20 cellular contexts compared by ENCODE assay signal in genomic region chr3:48591436-48591835, GRCh38. TPM values are rescaled to one million over a fixed set of nuclear protein-coding genes. Genes with fewer than 3 reads are reported as not detected.
DNase-seq lines count a peak whose midpoint lies in the region; ATAC-seq, FAIRE-seq and TF ChIP-seq lines count a peak whose summit lies in the region.
"Had no signal": no experiment of that assay in that cellular context is flagged by ENCODE, and none has a peak within 500 bp of the region (broad histone marks: within the 10 kb centered on the region; RNA-seq: fewer than 3 reads in every experiment).

No MANE protein-coding gene starts in this region.

- BruUV-seq in IMR-90 (replicated peaks; lab: Mats Ljungman, UMichigan) = no TSS peak

- H3K9ac ChIP-seq in IMR-90 (ENCODE audit: low read depth, low read length) (no peak overlapping the region), keratinocyte (ENCODE audit: control insufficient read depth, extremely low read depth, insufficient read depth, low read length) (peak overlapping the region; percentile 15)

- H2BK120ac ChIP-seq in IMR-90 (ENCODE audit: low read depth, low read length) = no peak overlapping the region

- H3K4me3 Mint-ChIP-seq in stimulated activated effector memory CD8-positive, alpha-beta T cell treated with anti-CD3 and anti-CD28 coated beads, Interleukin-12 subunit alpha, Interleukin-12 subunit beta, amount 100 ng/mL, for 72 hours = no peak overlapping the region
- H3K4me3 Mint-ChIP-seq: CD4-positive, alpha-beta T cell had no signal

- H4K20me1 ChIP-seq in IMR-90 (ENCODE audit: insufficient read depth, low read length) = no peaks in the 10 kb centered on the region; the same call in 1 of the 2 replicates
- peaks cover 30% of the 10 kb centered on the region for H4K20me1 ChIP-seq in keratinocyte (ENCODE audit: control insufficient read depth, extremely low read depth, insufficient read depth, low read length)

- FAIRE-seq in keratinocyte (lab: Jason Lieb, UNC) = no peak
- FAIRE-seq: A204.1, D721Med, G401.6, GM12891, GM19239 had no signal

- H2AFZ ChIP-seq in IMR-90 (replicated peaks; ENCODE audit: low read length, poor library complexity) (no peak overlapping the region), keratinocyte (ENCODE audit: control insufficient read depth, low read length) (no peak overlapping the region)

- H3K56ac ChIP-seq in IMR-90 (ENCODE audit: extremely low read depth, insufficient read depth, low read length) = no peak overlapping the region

- CTCF ChIA-PET in IMR-90 (lab: Yijun Ruan, JAX) = no interaction called here

- no peak overlapping the region for H3K18ac ChIP-seq in IMR-90 (ENCODE audit: low read depth, low read length)

- TF ChIP-seq RAD21 in IMR-90 (IDR thresholded peaks at IDR 0.05; ENCODE audit: low read length) = no peak

- H3K14ac ChIP-seq in IMR-90 (replicated peaks; ENCODE audit: low read depth, low read length) = no peak overlapping the region; the same call in 1 of the 2 replicates

- H4K91ac ChIP-seq in IMR-90 (ENCODE audit: insufficient read depth, low read depth, low read length) = no peak overlapping the region

- POLR2A ChIA-PET in IMR-90 (lab: Charles Lee; ENCODE audit: unreplicated experiment) = interaction anchor here (0.5 kb wide), 1 partner anchor 1608 kb away, joined by 3 read pairs; no protein-coding TSS in a partner anchor

- peaks cover 85% of the 10 kb centered on the region for H3K79me2 ChIP-seq in keratinocyte (ENCODE audit: control insufficient read depth, insufficient read depth, low read length)

- H3K27ac Mint-ChIP-seq in stimulated activated effector memory CD8-positive, alpha-beta T cell treated with anti-CD3 and anti-CD28 coated beads, Interleukin-12 subunit alpha, Interleukin-12 subunit beta, amount 100 ng/mL, for 72 hours = no peak overlapping the region
- H3K27ac Mint-ChIP-seq: CD4-positive, alpha-beta T cell had no signal

- ATAC-seq in IMR-90 (ENCODE audit: low read depth) (no peak), RWPE2 (ENCODE audit: low read depth) (no peak)
- ATAC-seq in stimulated activated effector memory CD8-positive, alpha-beta T cell treated with anti-CD3 and anti-CD28 coated beads, Interleukin-12 subunit alpha, Interleukin-12 subunit beta, amount 100 ng/mL, for 72 hours = no peak

- no peak overlapping the region for H3K23ac ChIP-seq in IMR-90 (ENCODE audit: low read depth, low read length)

- H3K36me3 Mint-ChIP-seq in stimulated activated effector memory CD8-positive, alpha-beta T cell treated with anti-CD3 and anti-CD28 coated beads, Interleukin-12 subunit alpha, Interleukin-12 subunit beta, amount 100 ng/mL, for 72 hours = peaks cover 8% of the 10 kb centered on the region

- peaks cover 29% of the 10 kb centered on the region for H3K4me1 Mint-ChIP-seq in stimulated activated effector memory CD8-positive, alpha-beta T cell treated with anti-CD3 and anti-CD28 coated beads, Interleukin-12 subunit alpha, Interleukin-12 subunit beta, amount 100 ng/mL, for 72 hours

- H2BK20ac ChIP-seq in IMR-90 (ENCODE audit: low read depth, low read length) = no peak overlapping the region

- peak overlapping the region; percentile 85 for H2AK9ac ChIP-seq in IMR-90 (replicated peaks; ENCODE audit: low read depth, low read length, poor library complexity)

- H3K9me1 ChIP-seq in IMR-90 (ENCODE audit: insufficient read depth, low read length) = peaks cover 44% of the 10 kb centered on the region
- peaks cover 2% of the 10 kb centered on the region for H3K9me1 ChIP-seq in keratinocyte (ENCODE audit: control insufficient read depth, extremely low read depth, insufficient read depth, low read length)

- 0 out of 2 replicates have a peak overlapping the region, but pooled peaks have one; percentile 7 for H2AK5ac ChIP-seq in IMR-90 (ENCODE audit: low read depth, low read length)

- no peak overlapping the region for H2BK15ac ChIP-seq in IMR-90 (ENCODE audit: low read depth, low read length)

- H3K4ac ChIP-seq in IMR-90 (ENCODE audit: low read depth, low read length) = no peak overlapping the region

- H3K4me1 ChIP-seq in IMR-90 (ENCODE audit: control insufficient read depth, insufficient read depth, low read length) (peaks cover 23% of the 10 kb centered on the region), RWPE2 (ENCODE audit: insufficient read depth, poor library complexity, severe bottlenecking) (peaks cover 9% of the 10 kb centered on the region), keratinocyte (ENCODE audit: control insufficient read depth, extremely low read depth, insufficient read depth, low read length) (peaks cover 42% of the 10 kb centered on the region)

- no peak overlapping the region for H4K5ac ChIP-seq in IMR-90 (ENCODE audit: low read depth, low read length)

- in situ Hi-C loops in IMR-90 (cut with MboI; ENCODE audit: low sequenced_read_pairs) = no loop called here

- intact Hi-C loops in IMR-90 (cut with micrococcal nuclease) = no loop called here

- no peak overlapping the region for H4K8ac ChIP-seq in IMR-90 (ENCODE audit: low read depth in 2 of 2, low read length in 2 of 2)

- dilution Hi-C loops in IMR-90 (cut with HindIII; ENCODE audit: low sequenced_read_pairs, unreplicated experiment) = no loop called here
- dilution Hi-C loops in keratinocyte (cut with MboI; ENCODE audit: extremely low pct_ligation_motif_present, low sequenced_read_pairs) = no loop called here

- H3K27me3 ChIP-seq in IMR-90 (ENCODE audit: control insufficient read depth, insufficient read depth, low read length) (no peaks in the 10 kb centered on the region), RWPE2 (ENCODE audit: insufficient read depth, poor library complexity, severe bottlenecking) (no peaks in the 10 kb centered on the region), keratinocyte (ENCODE audit: control insufficient read depth, extremely low read depth, insufficient read depth, low read length) (no peaks in the 10 kb centered on the region)

- 76% methylated on average over 7 of the region's 14 CpGs; no CpG with 5 or more reads in 1 of the 2 experiments for WGBS in IMR-90 (ENCODE audit: extremely low coverage in 2 of 2, insufficient read length in 1 of 2), 2 experiments

- H2BK5ac ChIP-seq in IMR-90 (ENCODE audit: low read depth, low read length, poor library complexity, severe bottlenecking) = no peak overlapping the region

- no peak overlapping the region for H3K27ac ChIP-seq in IMR-90 (ENCODE audit: insufficient read depth, low read length)
- H3K27ac ChIP-seq in RWPE2 (ENCODE audit: poor library complexity, severe bottlenecking) = peak overlapping the region; percentile 98
- no peak overlapping the region for H3K27ac ChIP-seq in keratinocyte (ENCODE audit: control insufficient read depth, insufficient read depth, low read length)
- H3K27ac ChIP-seq: C4-2B, HL-60 had no signal

- DNase-seq in IMR-90 (no peak), RWPE2 (ENCODE audit: low spot score) (no peak), keratinocyte (ENCODE audit: low read depth, low spot score) (no peak), cerebellar nuclear complex (lab: John Stamatoyannopoulos, UW) (no peak), NCI-H2171 treated with DMSO at 0.1 percent for 48 hours (lab: John Stamatoyannopoulos, UW) (no peak)
- no peak for DNase-seq in stimulated activated effector memory CD8-positive, alpha-beta T cell treated with anti-CD3 and anti-CD28 coated beads, Interleukin-12 subunit alpha, Interleukin-12 subunit beta, amount 100 ng/mL, for 72 hours (ENCODE audit: low spot score in 2 of 2)
- DNase-seq: AML-193; Caco-2; CD4-positive, alpha-beta T cell; HCEC 1CT had no signal

- H3K4me3 ChIP-seq in IMR-90 (ENCODE audit: insufficient read depth, low read depth, low read length) (no peak overlapping the region), RWPE2 (ENCODE audit: severe bottlenecking) (no peak overlapping the region), keratinocyte (ENCODE audit: control insufficient read depth in 2 of 3, extremely low read depth in 1 of 3, insufficient read depth in 2 of 3, low read depth in 1 of 3, low read length in 3 of 3) (no peak overlapping the region)

- TF ChIP-seq POLR2A in IMR-90 (IDR thresholded peaks at IDR 0.05; ENCODE audit: low read depth, low read length) = no peak

- H3K9me3 Mint-ChIP-seq in stimulated activated effector memory CD8-positive, alpha-beta T cell treated with anti-CD3 and anti-CD28 coated beads, Interleukin-12 subunit alpha, Interleukin-12 subunit beta, amount 100 ng/mL, for 72 hours = no peaks in the 10 kb centered on the region
- H3K9me3 Mint-ChIP-seq: CD4-positive, alpha-beta T cell had no signal

- peaks cover 28 to 77% of the 10 kb centered on the region in 2 experiments for H3K79me1 ChIP-seq in IMR-90 (ENCODE audit: low read depth in 1 of 2, low read length in 2 of 2)

- peaks cover 57% of the 10 kb centered on the region for H3K36me3 ChIP-seq in IMR-90 (ENCODE audit: control insufficient read depth, insufficient read depth, low read length)
- H3K36me3 ChIP-seq in RWPE2 (ENCODE audit: low read depth) = peaks cover 78% of the 10 kb centered on the region
- peaks cover 52 to 69% of the 10 kb centered on the region in 2 experiments for H3K36me3 ChIP-seq in keratinocyte (ENCODE audit: control insufficient read depth in 2 of 2, extremely low read depth in 1 of 2, insufficient read depth in 2 of 2, low read length in 2 of 2)

- H3K9me3 ChIP-seq in IMR-90 (ENCODE audit: control insufficient read depth, insufficient read depth, low read length) (no peaks in the 10 kb centered on the region), RWPE2 (ENCODE audit: severe bottlenecking) (no peaks in the 10 kb centered on the region), keratinocyte (ENCODE audit: control insufficient read depth, low read depth, low read length) (no peaks in the 10 kb centered on the region)
- H3K9me3 ChIP-seq: Caco-2 had no signal

- TF ChIP-seq CTCF in IMR-90 (conservative IDR thresholded peaks at IDR 0.05; ENCODE audit: low read depth, low read length) = no peak
- TF ChIP-seq CTCF in RWPE2 (IDR thresholded peaks at IDR 0.05; ENCODE audit: poor library complexity, severe bottlenecking) = no peak
- no peak for TF ChIP-seq CTCF in keratinocyte (optimal IDR thresholded peaks at IDR 0.05 in 1 of 3, IDR thresholded peaks at IDR 0.05 in 1 of 3, conservative IDR thresholded peaks at IDR 0.05 in 1 of 3; ENCODE audit: extremely low read depth in 1 of 3, insufficient read depth in 2 of 3, low read length in 3 of 3)

- H3K4me2 ChIP-seq in IMR-90 (ENCODE audit: low read depth, low read length) = no peak overlapping the region
- peak overlapping the region; percentile 20 for H3K4me2 ChIP-seq in keratinocyte (ENCODE audit: control insufficient read depth, extremely low read depth, insufficient read depth, low read depth, low read length)

RNA-seq across cellular contexts. Expression of gene COL7A1, which starts 3.7 kb away (rescaled TPM):
- 3.1 and 4.1 TPM in 2 replicates for total RNA-seq in IMR-90 (2012; rRNA removed)
- 20.3 and 23.2 TPM in 2 replicates for polyA plus RNA-seq in IMR-90 (2012; rRNA removed)
- polyA plus RNA-seq in IMR-90 (2012; cell fraction: cytosol; rRNA removed) = 13.6 and 14.6 TPM in 2 replicates
- 308 and 435 TPM in 2 replicates for polyA plus RNA-seq in IMR-90 (2012; cell fraction: nucleus; rRNA removed; ENCODE audit: low replicate concordance)
- 59.4 to 91.3 TPM (median 74.4 TPM) in 3 replicates for polyA plus RNA-seq in keratinocyte
- 8.7 TPM for polyA plus RNA-seq in keratinocyte (2011; ENCODE audit: low read depth)
- polyA plus RNA-seq in keratinocyte (2011; cell fraction: cytosol; rRNA removed) = 8.5 and 16.8 TPM in 2 replicates
- 396 and 457 TPM in 2 replicates for polyA plus RNA-seq in keratinocyte (2011; cell fraction: nucleus; rRNA removed)
- 46.3 and 192 TPM in 2 replicates for polyA plus RNA-seq in keratinocyte (2012; ENCODE audit: low replicate concordance)
- 78.9 to 245 TPM (median 83.6 TPM) in 3 replicates for polyA minus RNA-seq in keratinocyte
- polyA minus RNA-seq in keratinocyte (2011; cell fraction: cytosol; rRNA and poly(A)+ RNA removed) = 21.9 TPM
- 136 and 145 TPM in 2 replicates for polyA minus RNA-seq in keratinocyte (2011; cell fraction: nucleus; rRNA and poly(A)+ RNA removed)

RNA-seq across cellular contexts. Expression of gene UQCRC1, which starts 18.0 kb away (rescaled TPM):
- 952 and 1,365 TPM in 2 replicates for total RNA-seq in IMR-90 (2012; rRNA removed)
- 410 and 474 TPM in 2 replicates for polyA plus RNA-seq in IMR-90 (2012; rRNA removed)
- polyA plus RNA-seq in IMR-90 (2012; cell fraction: cytosol; rRNA removed) = 589 and 721 TPM in 2 replicates
- 253 and 529 TPM in 2 replicates for polyA plus RNA-seq in IMR-90 (2012; cell fraction: nucleus; rRNA removed; ENCODE audit: low replicate concordance)
- polyA plus RNA-seq in keratinocyte = 417 to 473 TPM (median 440 TPM) in 3 replicates
- polyA plus RNA-seq in keratinocyte (2011; ENCODE audit: low read depth) = 116 TPM
- 435 and 457 TPM in 2 replicates for polyA plus RNA-seq in keratinocyte (2011; cell fraction: cytosol; rRNA removed)
- 347 and 457 TPM in 2 replicates for polyA plus RNA-seq in keratinocyte (2011; cell fraction: nucleus; rRNA removed)
- polyA plus RNA-seq in keratinocyte (2012; ENCODE audit: low replicate concordance) = 227 and 358 TPM in 2 replicates
- 852 to 1,082 TPM (median 1,028 TPM) in 3 replicates for polyA minus RNA-seq in keratinocyte
- polyA minus RNA-seq in keratinocyte (2011; cell fraction: cytosol; rRNA and poly(A)+ RNA removed) = 505 TPM
- polyA minus RNA-seq in keratinocyte (2011; cell fraction: nucleus; rRNA and poly(A)+ RNA removed) = 208 and 270 TPM in 2 replicates

RNA-seq across cellular contexts. Expression of gene UCN2, which starts 27.9 kb away (rescaled TPM):
- 0.54 and 0.56 TPM in 2 replicates for total RNA-seq in IMR-90 (2012; rRNA removed)
- 2.3 and 2.7 TPM in 2 replicates for polyA plus RNA-seq in IMR-90 (2012; rRNA removed)
- polyA plus RNA-seq in IMR-90 (2012; cell fraction: cytosol; rRNA removed) = 0.56 and 1.4 TPM in 2 replicates
- polyA plus RNA-seq in IMR-90 (2012; cell fraction: nucleus; rRNA removed; ENCODE audit: low replicate concordance) = 19.4 and 40.3 TPM in 2 replicates
- polyA plus RNA-seq in keratinocyte = 5.7 to 10.0 TPM (median 6.3 TPM) in 3 replicates
- polyA plus RNA-seq in keratinocyte (2011; ENCODE audit: low read depth) = not detected
- 1.2 and 1.9 TPM in 2 replicates for polyA plus RNA-seq in keratinocyte (2011; cell fraction: cytosol; rRNA removed)
- polyA plus RNA-seq in keratinocyte (2011; cell fraction: nucleus; rRNA removed) = 43.3 and 53.6 TPM in 2 replicates
- polyA plus RNA-seq in keratinocyte (2012; ENCODE audit: low replicate concordance) = 1.1 and 14.8 TPM in 2 replicates
- 6.8 to 20.4 TPM (median 19.2 TPM) in 3 replicates for polyA minus RNA-seq in keratinocyte
- 1.3 TPM for polyA minus RNA-seq in keratinocyte (2011; cell fraction: cytosol; rRNA and poly(A)+ RNA removed)
- polyA minus RNA-seq in keratinocyte (2011; cell fraction: nucleus; rRNA and poly(A)+ RNA removed) = 9.9 and 14.7 TPM in 2 replicates
- total RNA-seq: CD4-positive, alpha-beta T cell had no signal

RNA-seq across cellular contexts. Expression of gene TMEM89, which starts 30.1 kb away (rescaled TPM):
- total RNA-seq in IMR-90 (2012; rRNA removed) = not detected in 2 replicates
- polyA plus RNA-seq in IMR-90 (2012; rRNA removed) (0.15 TPM in 1 of 2 replicates, not detected in the other), keratinocyte (not detected in 3 replicates)
- not detected in 2 replicates for polyA plus RNA-seq in IMR-90 (2012; cell fraction: cytosol; rRNA removed)
- 0.63 and 1.1 TPM in 2 replicates for polyA plus RNA-seq in IMR-90 (2012; cell fraction: nucleus; rRNA removed; ENCODE audit: low replicate concordance)
- not detected for polyA plus RNA-seq in keratinocyte (2011; ENCODE audit: low read depth)
- not detected in 2 replicates for polyA plus RNA-seq in keratinocyte (2011; cell fraction: cytosol; rRNA removed)
- not detected in 2 replicates for polyA plus RNA-seq in keratinocyte (2011; cell fraction: nucleus; rRNA removed)
- not detected in 2 replicates for polyA plus RNA-seq in keratinocyte (2012; ENCODE audit: low replicate concordance)
- not detected in 3 replicates for polyA minus RNA-seq in keratinocyte
- not detected for polyA minus RNA-seq in keratinocyte (2011; cell fraction: cytosol; rRNA and poly(A)+ RNA removed)
- not detected in 2 replicates for polyA minus RNA-seq in keratinocyte (2011; cell fraction: nucleus; rRNA and poly(A)+ RNA removed)
- total RNA-seq: Caco-2; CD4-positive, alpha-beta T cell; H4; HT1080 had no signal
- polyA plus RNA-seq: BJ had no signal

RNA-seq across cellular contexts. Expression of gene PFKFB4, which starts 34.8 kb away (rescaled TPM):
- 16.1 and 17.0 TPM in 2 replicates for total RNA-seq in IMR-90 (2012; rRNA removed)
- polyA plus RNA-seq in IMR-90 (2012; rRNA removed) (14.8 and 16.9 TPM in 2 replicates), keratinocyte (15.1 to 22.0 TPM (median 16.2 TPM) in 3 replicates)
- polyA plus RNA-seq in IMR-90 (2012; cell fraction: cytosol; rRNA removed) = 11.1 and 15.7 TPM in 2 replicates
- polyA plus RNA-seq in IMR-90 (2012; cell fraction: nucleus; rRNA removed; ENCODE audit: low replicate concordance) = 53.9 and 57.6 TPM in 2 replicates
- polyA plus RNA-seq in keratinocyte (2011; ENCODE audit: low read depth) = 1.7 TPM
- polyA plus RNA-seq in keratinocyte (2011; cell fraction: cytosol; rRNA removed) = 5.0 and 7.1 TPM in 2 replicates
- 70.4 and 80.0 TPM in 2 replicates for polyA plus RNA-seq in keratinocyte (2011; cell fraction: nucleus; rRNA removed)
- 2.5 and 18.7 TPM in 2 replicates for polyA plus RNA-seq in keratinocyte (2012; ENCODE audit: low replicate concordance)
- 16.9 to 49.6 TPM (median 29.4 TPM) in 3 replicates for polyA minus RNA-seq in keratinocyte
- polyA minus RNA-seq in keratinocyte (2011; cell fraction: cytosol; rRNA and poly(A)+ RNA removed) = 5.6 TPM
- polyA minus RNA-seq in keratinocyte (2011; cell fraction: nucleus; rRNA and poly(A)+ RNA removed) = 20.3 and 25.0 TPM in 2 replicates
